Comparison of ENCODE assay signal across 23 cellular contexts in genomic region chr7:47711776-47712175, GRCh38.
"Had no signal": no experiment of that assay in that cellular context is flagged by ENCODE, and none has a peak within 500 bp of the region (broad histone marks: within the 10 kb centered on the region; RNA-seq: fewer than 3 reads in every experiment).

No MANE protein-coding gene starts in this region.

- H3K4me1 Mint-ChIP-seq: T-cell had no signal

- H3K9me3 Mint-ChIP-seq: T-cell had no signal

- H2AFZ ChIP-seq: PC-9 had no signal

- H3K9me3 ChIP-seq: MG63, SJSA1 had no signal

- H3K4me2 ChIP-seq: PC-9 had no signal

- H3K4me3 Mint-ChIP-seq: T-cell had no signal

- H3K27ac ChIP-seq: PC-9, SJSA1, SK-N-MC had no signal

- ATAC-seq: T-cell had no signal

- DNase-seq: KBM-7, MG63, NCI-H1092, NCI-H1105 treated with DMSO at 0.1 percent for 48 hours, NCI-H1417 treated with DMSO at 0.1 percent for 48 hours, NCI-H146, NCI-H1694 treated with DMSO at 0.1 percent for 48 hours, NCI-H1930, NCI-H2081, NCI-H2107, NCI-H2227 treated with DMSO at 0.1 percent for 48 hours, NCI-H524, NCI-H69, NCI-H774, OCI-M1, PC-9, Right ventricle myocardium superior, RPMI8226, SIG-M5, SW 1271, T-cell had no signal

- H3K36me3 Mint-ChIP-seq: T-cell had no signal

- H3K27ac Mint-ChIP-seq: T-cell had no signal

- H3K27me3 ChIP-seq: MG63, SJSA1 had no signal

- H3K4me1 ChIP-seq: SJSA1 had no signal

- H3K4me3 ChIP-seq: MG63, PC-9, SJSA1, SK-N-MC had no signal

- H3K36me3 ChIP-seq: MG63, SJSA1 had no signal

- H3K27me3 Mint-ChIP-seq: T-cell had no signal
